ENCODE assay signal across 19 cellular contexts in the genomic region with DNA sequence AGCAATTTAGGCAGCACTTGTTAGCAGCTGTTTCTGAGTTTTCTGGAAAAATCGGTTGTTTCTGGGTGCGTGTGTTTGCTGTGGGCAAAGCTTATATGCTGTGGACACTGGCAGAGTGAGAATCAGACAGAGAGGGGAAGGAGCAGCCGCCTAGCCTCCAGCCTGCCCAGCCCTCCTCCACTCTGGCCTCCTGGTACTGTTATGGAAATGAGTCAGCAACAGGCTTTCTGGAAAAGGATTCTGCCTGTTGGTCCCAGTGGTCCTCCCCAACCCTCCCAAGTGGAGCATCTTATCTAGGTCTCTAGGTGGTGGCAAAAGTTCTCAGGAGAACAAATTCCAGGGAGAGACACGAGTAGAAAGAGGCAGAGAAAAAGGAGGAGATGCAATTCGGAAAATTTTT. TPM values are rescaled to one million over a fixed set of nuclear protein-coding genes. Genes with fewer than 3 reads are reported as not detected.
A peak's percentile ranks its signal among the peaks of the same experiment; 100 is the strongest.
DNase-seq lines count a peak whose midpoint lies in the region; ATAC-seq, FAIRE-seq and TF ChIP-seq lines count a peak whose summit lies in the region.
"Had no signal": no experiment of that assay in that cellular context is flagged by ENCODE, and none has a peak within 500 bp of the region (broad histone marks: within the 10 kb centered on the region; RNA-seq: fewer than 3 reads in every experiment).

No MANE protein-coding gene starts in this region.

- TF ChIP-seq POLR2A in A549 (IDR thresholded peaks at IDR 0.05; ENCODE audit: low read length), result 0 out of 2 replicates have a peak, but pooled peaks have one; percentile 6

- peak overlapping the region; percentile 12 to 64; a peak in 3 of 6 replicates for H3K27ac ChIP-seq in A549
- peak overlapping the region; percentile 37; the same call in 1 of the 2 replicates for H3K27ac ChIP-seq in HUES64 (ENCODE audit: low read depth, low read length)
- H3K27ac ChIP-seq in dorsolateral prefrontal cortex, result peak overlapping the region in 37 of 59 donors; percentile 2 to 69 (median 41)
- H3K27ac ChIP-seq: heart right ventricle, neutrophil had no signal

- H3K36me3 ChIP-seq in HUES64 (ENCODE audit: insufficient read depth, low read length) (no peaks in the 10 kb centered on the region), BE2C (peaks cover 70% of the 10 kb centered on the region), H7 (replicated peaks; ENCODE audit: control insufficient read depth, insufficient read depth, low read length) (no peaks in the 10 kb centered on the region)
- H3K36me3 ChIP-seq: neutrophil had no signal

- WGBS in A549 (ENCODE audit: missing lambda C conversion rate), result 83% methylated on average over 5 of the region's 5 CpGs
- WGBS in HUES64, result 49% methylated on average over 2 of the region's 5 CpGs

- H3K27me3 ChIP-seq in HUES64 (ENCODE audit: insufficient read depth, low read length) (no peaks in the 10 kb centered on the region), dorsolateral prefrontal cortex (no peaks in the 10 kb centered on the region), BE2C (no peaks in the 10 kb centered on the region), H7 (ENCODE audit: control insufficient read depth, insufficient read depth, low read length) (no peaks in the 10 kb centered on the region)
- H3K27me3 ChIP-seq: heart right ventricle, neutrophil, testis had no signal

- TF ChIP-seq CTCF in A549 (IDR thresholded peaks at IDR 0.05) (no peak), dorsolateral prefrontal cortex (IDR thresholded peaks at IDR 0.05 in 54 of 56, conservative IDR thresholded peaks at IDR 0.05 in 2 of 56; ENCODE audit: low read depth in 1 of 56, partially characterized antibody in 56 of 56) (no peak), BE2C (IDR thresholded peaks at IDR 0.05; ENCODE audit: low read depth, low read length) (no peak)

- H3K9me3 ChIP-seq in A549 (no peaks in the 10 kb centered on the region), HUES64 (ENCODE audit: insufficient read depth, low read depth, low read length) (no peaks in the 10 kb centered on the region), BE2C (no peaks in the 10 kb centered on the region)
- H3K9me3 ChIP-seq: heart right ventricle, neutrophil, testis had no signal

- DNase-seq in A549 (ENCODE audit: low read depth in 1 of 2, low spot score in 1 of 2) (no peak), dorsolateral prefrontal cortex (no peak), islet precursor cell (peak; percentile 68), BE2C (no peak), HuH-7.5 (ENCODE audit: low spot score) (no peak), NCI-H187 treated with DMSO at 0.1 percent for 48 hours (lab: John Stamatoyannopoulos, UW) (no peak), H7 (no peak)
- DNase-seq: activated CD4-positive, alpha-beta T cell treated with anti-CD3 and anti-CD28 coated beads for 1 hour; activated naive CD8-positive, alpha-beta T cell treated with anti-CD3 and anti-CD28 coated beads, Interleukin-2, amount 50 U/mL, for 24 hours; activated T-cell treated with anti-CD3 and anti-CD28 coated beads for 4 hours; effector memory CD8-positive, alpha-beta T cell; heart right ventricle; testis had no signal

- FAIRE-seq in A549 (lab: Jason Lieb, UNC), result no peak
- FAIRE-seq: K562 had no signal

- no peak overlapping the region for H3K4me2 ChIP-seq in A549

- TF ChIP-seq RAD21 in A549 (conservative IDR thresholded peaks at IDR 0.05 in 1 of 2, IDR thresholded peaks at IDR 0.05 in 1 of 2), result no peak

- intact Hi-C loops in dorsolateral prefrontal cortex (cut with DNase I), result loop anchor here in 1 of 2 donors (5.0 kb wide), 1 partner anchor 106 kb away; no protein-coding TSS in a partner anchor

- H3K4me1 ChIP-seq in A549 (peaks cover 35% of the 10 kb centered on the region), HUES64 (ENCODE audit: insufficient read depth, low read length) (peaks cover 28% of the 10 kb centered on the region), BE2C (peaks cover 10% of the 10 kb centered on the region)

- ATAC-seq in A549, result no peak
- ATAC-seq: activated naive CD8-positive, alpha-beta T cell treated with anti-CD3 and anti-CD28 coated beads, Interleukin-2, amount 50 U/mL, for 24 hours; effector memory CD8-positive, alpha-beta T cell; K562; Panc1 had no signal

- POLR2A ChIA-PET in A549 (lab: Yijun Ruan, JAX), result no interaction called here

- 0 out of 2 replicates have a peak overlapping the region, but pooled peaks have one; percentile 3 for H3K9ac ChIP-seq in HUES64 (ENCODE audit: low read depth, low read length)

- CTCF ChIA-PET in A549 (lab: Yijun Ruan, JAX), result interaction anchor here (1.3 to 39.0 kb wide), 12 partner anchors 8 to 247 kb away, joined by 4 to 840 read pairs (median 16); a partner anchor contains a TSS

- no peak for TF ChIP-seq EP300 in A549 (IDR thresholded peaks at IDR 0.05)

- H3K4me3 ChIP-seq in A549 (no peak overlapping the region), HUES64 (ENCODE audit: low read length) (peak overlapping the region; percentile 17; the same call in 1 of the 2 replicates), dorsolateral prefrontal cortex (no peak overlapping the region), BE2C (ENCODE audit: low read depth, low read length) (no peak overlapping the region), H7 (ENCODE audit: insufficient read depth, low read depth, low read length) (no peak overlapping the region)
- H3K4me3 ChIP-seq: heart right ventricle, K562, skin epidermis, testis had no signal

TF ChIP-seq in A549, 52 proteins besides CTCF, POLR2A, EP300 and RAD21:
- no peak for TF ChIP-seq ESRRA (IDR thresholded peaks at IDR 0.05; ENCODE audit: borderline replicate concordance, low read length)
- no peak for TF ChIP-seq FOSL2 (IDR thresholded peaks at IDR 0.05)
- TF ChIP-seq FOSL2 (CRISPR knock-in tag; IDR thresholded peaks at IDR 0.05), result no peak
- TF ChIP-seq, protein P1, sequence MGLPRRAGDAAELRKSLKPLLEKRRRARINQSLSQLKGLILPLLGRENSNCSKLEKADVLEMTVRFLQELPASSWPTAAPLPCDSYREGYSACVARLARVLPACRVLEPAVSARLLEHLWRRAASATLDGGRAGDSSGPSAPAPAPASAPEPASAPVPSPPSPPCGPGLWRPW (IDR thresholded peaks at IDR 0.05), result no peak
- TF ChIP-seq SMC3 (IDR thresholded peaks at IDR 0.05), result no peak
- no peak for TF ChIP-seq CEBPB (IDR thresholded peaks at IDR 0.05)
- TF ChIP-seq ZFP36 (IDR thresholded peaks at IDR 0.05; ENCODE audit: borderline replicate concordance, partially characterized antibody), result no peak
- TF ChIP-seq RARB (CRISPR knock-in tag; IDR thresholded peaks at IDR 0.05), result no peak
- TF ChIP-seq HEYL (CRISPR knock-in tag; IDR thresholded peaks at IDR 0.05), result no peak
- TF ChIP-seq, protein P2, sequence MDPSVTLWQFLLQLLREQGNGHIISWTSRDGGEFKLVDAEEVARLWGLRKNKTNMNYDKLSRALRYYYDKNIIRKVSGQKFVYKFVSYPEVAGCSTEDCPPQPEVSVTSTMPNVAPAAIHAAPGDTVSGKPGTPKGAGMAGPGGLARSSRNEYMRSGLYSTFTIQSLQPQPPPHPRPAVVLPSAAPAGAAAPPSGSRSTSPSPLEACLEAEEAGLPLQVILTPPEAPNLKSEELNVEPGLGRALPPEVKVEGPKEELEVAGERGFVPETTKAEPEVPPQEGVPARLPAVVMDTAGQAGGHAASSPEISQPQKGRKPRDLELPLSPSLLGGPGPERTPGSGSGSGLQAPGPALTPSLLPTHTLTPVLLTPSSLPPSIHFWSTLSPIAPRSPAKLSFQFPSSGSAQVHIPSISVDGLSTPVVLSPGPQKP (IDR thresholded peaks at IDR 0.05; ENCODE audit: low read depth, low read length), result no peak
- no peak for TF ChIP-seq ZC3H11A (IDR thresholded peaks at IDR 0.05)
- TF ChIP-seq, protein P3, sequence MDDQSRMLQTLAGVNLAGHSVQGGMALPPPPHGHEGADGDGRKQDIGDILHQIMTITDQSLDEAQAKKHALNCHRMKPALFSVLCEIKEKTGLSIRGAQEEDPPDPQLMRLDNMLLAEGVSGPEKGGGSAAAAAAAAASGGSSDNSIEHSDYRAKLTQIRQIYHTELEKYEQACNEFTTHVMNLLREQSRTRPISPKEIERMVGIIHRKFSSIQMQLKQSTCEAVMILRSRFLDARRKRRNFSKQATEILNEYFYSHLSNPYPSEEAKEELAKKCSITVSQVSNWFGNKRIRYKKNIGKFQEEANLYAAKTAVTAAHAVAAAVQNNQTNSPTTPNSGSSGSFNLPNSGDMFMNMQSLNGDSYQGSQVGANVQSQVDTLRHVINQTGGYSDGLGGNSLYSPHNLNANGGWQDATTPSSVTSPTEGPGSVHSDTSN (IDR thresholded peaks at IDR 0.05), result no peak

RNA-seq across cellular contexts. Expression of a gene that starts 42.2 kb away (rescaled TPM):
- polyA plus RNA-seq in A549 (2011; rRNA removed) (6.4 and 6.8 TPM in 2 replicates), A549 (2017; fragmentation: RNase III; extraction: RNeasy Plus Mini Kit Qiagen cat#74134 plus additional on column Dnase treatment) (1.8 to 2.8 TPM (median 2.4 TPM) in 3 replicates)
- 1.9 and 2.0 TPM in 2 replicates for polyA plus RNA-seq in A549 (2012; cell fraction: cytosol; rRNA removed)
- 1.5 and 2.5 TPM in 2 replicates for polyA plus RNA-seq in A549 (2012; cell fraction: nucleus; rRNA removed)
- polyA minus RNA-seq in A549 (2011; rRNA and poly(A)+ RNA removed), result 6.7 and 8.5 TPM in 2 replicates
- 2.5 TPM for polyA plus RNA-seq in HUES64 (2013, experiment 1 of 2)
- polyA plus RNA-seq in HUES64 (2013, experiment 2 of 2), result 2.0 TPM
- 1 to 10 TPM in 99 of 120 experiments, under 1 TPM in 14, not detected in 7; 0.56 to 7.7 (median 1.9) TPM for total RNA-seq in dorsolateral prefrontal cortex
- not detected for polyA plus RNA-seq in BE2C (2012; ENCODE audit: insufficient read depth, insufficient read length, low read depth)
- total RNA-seq in H7 (2014; rRNA removed; shearing (Covaris generic)), result 0.76 and 1.0 TPM in 2 replicates
- total RNA-seq: heart right ventricle; K562; T-helper 1 cell treated with Interleukin-12 subunit alpha and Interleukin-12 subunit beta and Interleukin-4 antibody, amounts not matched to agents 30 ng/mL and 1 ng/mL, for 36 hours had no signal
- polyA plus RNA-seq: K562 had no signal

RNA-seq across cellular contexts. Expression of a gene that starts 59.7 kb away (rescaled TPM):
- 0.23 TPM in 1 of 2 replicates, not detected in the other for polyA plus RNA-seq in A549 (2011; rRNA removed)
- 0.11 and 0.13 TPM in 2 replicates for polyA plus RNA-seq in A549 (2012; cell fraction: cytosol; rRNA removed)
- 0.13 TPM in 1 of 2 replicates, not detected in the other for polyA plus RNA-seq in A549 (2012; cell fraction: nucleus; rRNA removed)
- polyA plus RNA-seq in A549 (2017; fragmentation: RNase III; extraction: RNeasy Plus Mini Kit Qiagen cat#74134 plus additional on column Dnase treatment), result not detected in 3 replicates
- polyA minus RNA-seq in A549 (2011; rRNA and poly(A)+ RNA removed), result not detected in 2 replicates
- not detected for polyA plus RNA-seq in HUES64 (2013, experiment 1 of 2)
- not detected for polyA plus RNA-seq in HUES64 (2013, experiment 2 of 2)
- 1 to 10 TPM in 6 of 120 experiments, under 1 TPM in 1, not detected in 113; 0.86 to 2.7 (median 1.6) TPM for total RNA-seq in dorsolateral prefrontal cortex
- polyA plus RNA-seq in BE2C (2012; ENCODE audit: insufficient read depth, insufficient read length, low read depth), result not detected
- not detected in 2 replicates for total RNA-seq in H7 (2014; rRNA removed; shearing (Covaris generic))
- total RNA-seq: heart right ventricle; K562; T-helper 1 cell treated with Interleukin-12 subunit alpha and Interleukin-12 subunit beta and Interleukin-4 antibody, amounts not matched to agents 30 ng/mL and 1 ng/mL, for 36 hours had no signal
- polyA plus RNA-seq: heart right ventricle had no signal
